13 cellular contexts compared by ENCODE assay signal in genomic region chr4:153419673-153420278, GRCh38.
"Had no signal": no experiment of that assay in that cellular context is flagged by ENCODE, and none has a peak within 500 bp of the region (broad histone marks: within the 10 kb centered on the region; RNA-seq: fewer than 3 reads in every experiment).

No MANE protein-coding gene starts in this region.

- DNase-seq: activated CD4-positive, alpha-beta T cell treated with anti-CD3 and anti-CD28 coated beads for 1 hour; activated naive CD4-positive, alpha-beta T cell treated with Interleukin-2 at 50 U/mL for 16 hours; adrenal gland; caudate nucleus; colonic mucosa; heart left ventricle; islet precursor cell; posterior cingulate gyrus; stimulated activated CD4-positive, alpha-beta T cell treated with anti-CD3 and anti-CD28 coated beads, Interleukin-15, amount 100 ng/mL, for 24 hours; stimulated activated CD4-positive, alpha-beta T cell treated with anti-CD3 and anti-CD28 coated beads, Interleukin-4, amount 100 ng/mL, for 24 hours; tibial artery had no signal

- H3K4me3 ChIP-seq: adrenal gland, colonic mucosa, heart left ventricle, tibial artery had no signal

- H3K27me3 ChIP-seq: adrenal gland, colonic mucosa, heart left ventricle, tibial artery had no signal

- H3K9me3 ChIP-seq: adrenal gland, colonic mucosa, heart left ventricle, tibial artery had no signal

- ATAC-seq: heart left ventricle, left lobe of liver had no signal

- H3K4me1 ChIP-seq: adrenal gland, colonic mucosa, heart left ventricle had no signal

- H3K27ac ChIP-seq: adrenal gland, colonic mucosa, heart left ventricle had no signal

- FAIRE-seq: frontal cortex had no signal

- H3K36me3 ChIP-seq: adrenal gland, colonic mucosa, heart left ventricle, tibial artery had no signal
